In genomic region chr12:48547012-48547411, GRCh38 we compare ENCODE assay signal across 5 cellular contexts. TPM values are rescaled to one million over a fixed set of nuclear protein-coding genes. Genes with fewer than 3 reads are reported as not detected.
"Had no signal": no experiment of that assay in that cellular context is flagged by ENCODE, and none has a peak within 500 bp of the region (broad histone marks: within the 10 kb centered on the region; RNA-seq: fewer than 3 reads in every experiment).

No MANE protein-coding gene starts in this region.

RNA-seq across cellular contexts. Expression of gene OR8S1, which starts 21.6 kb away (rescaled TPM):
- total RNA-seq: HepG2, HT-29, HT1080, IMR-90 had no signal
- polyA plus RNA-seq: HepG2, IgD-negative memory B cell, IMR-90 had no signal

RNA-seq across cellular contexts. Expression of gene LALBA, which starts 22.8 kb away (rescaled TPM):
- total RNA-seq: HepG2, HT-29, HT1080, IMR-90 had no signal
- polyA plus RNA-seq: HepG2, IgD-negative memory B cell, IMR-90 had no signal
